Comparison of ENCODE assay signal across 8 cellular contexts in the genomic region with DNA sequence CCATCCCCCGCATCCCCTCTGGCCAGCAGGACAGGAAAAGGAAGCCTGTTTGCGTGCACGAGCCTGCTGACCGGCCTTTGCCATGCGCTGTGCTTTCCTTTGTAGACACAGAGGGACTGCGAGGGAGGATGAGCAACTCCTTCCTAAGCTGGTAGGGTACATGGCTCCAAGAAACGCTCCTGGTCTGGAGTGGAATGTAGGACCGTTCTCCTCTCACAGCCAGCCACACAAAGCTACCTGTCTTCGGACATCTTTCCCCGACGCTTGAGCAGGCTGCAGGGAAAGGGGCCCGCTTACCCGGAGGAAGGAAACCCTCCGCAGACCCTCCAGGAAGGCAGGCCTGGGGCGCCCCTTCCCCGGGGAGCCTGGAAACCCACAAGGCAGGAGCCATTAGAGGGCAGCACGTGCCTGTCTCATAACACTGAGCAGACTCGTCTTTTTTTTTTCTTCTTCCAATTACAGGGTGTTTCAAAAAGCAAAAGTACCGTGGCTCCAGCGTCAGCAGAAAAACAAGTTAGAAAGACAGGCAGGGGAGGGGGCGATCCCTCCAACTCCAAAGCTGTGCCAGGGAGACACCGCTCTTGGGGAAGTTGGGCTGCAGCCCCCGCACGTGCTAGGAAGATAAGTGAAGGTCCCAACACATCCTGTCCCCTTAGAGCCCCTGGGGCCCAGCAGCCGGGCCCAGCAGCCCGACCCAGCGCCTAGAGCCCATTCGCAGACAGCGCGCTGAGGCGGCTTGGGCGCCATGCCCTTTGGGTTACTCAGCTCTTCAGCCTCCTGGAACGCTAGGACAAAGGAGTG.
DNase-seq lines count a peak whose midpoint lies in the region; ATAC-seq and TF ChIP-seq lines count a peak whose summit lies in the region.

No MANE protein-coding gene starts in this region.

- H3K9me3 ChIP-seq in heart right ventricle = no peaks in the 10 kb centered on the region
- no peaks in the 10 kb centered on the region for H3K9me3 ChIP-seq in aorta (ENCODE audit: control insufficient read depth, low read length)

- no peaks in the 10 kb centered on the region for H3K36me3 ChIP-seq in heart right ventricle
- H3K36me3 ChIP-seq in aorta (ENCODE audit: control insufficient read depth in 1 of 2, insufficient read depth in 2 of 2, low read length in 1 of 2) = no peaks in the 10 kb centered on the region

- DNase-seq in GF-D8 (lab: John Stamatoyannopoulos, UW) = peak; percentile 79
- peak; percentile 89 for DNase-seq in KG1 (lab: John Stamatoyannopoulos, UW)
- peak; percentile 61 for DNase-seq in SKM-1 treated with dmso at 0.1 percent for 144 hours (lab: John Stamatoyannopoulos, UW; ENCODE audit: unreplicated experiment)
- peak; percentile 66 to 80 for DNase-seq in heart right ventricle
- peak; percentile 60 for DNase-seq in pons (ENCODE audit: low spot score)
- DNase-seq in aorta = peak in 1 of 2 donors; percentile 80

- H3K27me3 ChIP-seq in heart right ventricle (no peaks in the 10 kb centered on the region), aorta (ENCODE audit: control insufficient read depth in 1 of 2, insufficient read depth in 2 of 2, low read length in 1 of 2) (no peaks in the 10 kb centered on the region)

- intact Hi-C loops in heart right ventricle (cut with DNase I) (loop anchor here (1.0 to 10.0 kb wide), 11 partner anchors 37 to 520 kb away; a partner anchor contains a TSS), aorta (cut with DNase I) (loop anchor here (5.0 to 10.0 kb wide), 2 partner anchors 518 to 520 kb away; no protein-coding TSS in a partner anchor)

- H3K27ac ChIP-seq in adipose tissue (ENCODE audit: low read depth, low read length) (peak overlapping the region; percentile 32), heart right ventricle (peak overlapping the region; percentile 79 to 98 (median 90)), aorta (ENCODE audit: low read depth in 1 of 2, low read length in 2 of 2) (no peak overlapping the region)

- H3K4me1 ChIP-seq in heart right ventricle = peaks cover 7 to 49% (median 30%) of the 10 kb centered on the region in 9 donors
- H3K4me1 ChIP-seq in aorta (ENCODE audit: control insufficient read depth in 1 of 2, insufficient read depth in 2 of 2, low read length in 2 of 2) = no peaks in the 10 kb centered on the region

- peak overlapping the region; percentile 15 to 55 (median 44) for H3K4me3 ChIP-seq in heart right ventricle
- peak overlapping the region in 1 of 2 donors; percentile 17 for H3K4me3 ChIP-seq in aorta (ENCODE audit: low read length in 2 of 2)

- peak; percentile 50 to 90 (median 68) for TF ChIP-seq CTCF in heart right ventricle (IDR thresholded peaks at IDR 0.05)

- ATAC-seq in heart right ventricle = peak; percentile 86 to 92 (median 89)
- ATAC-seq in aorta (ENCODE audit: low FRiP score) = peak; percentile 90
- no peak for ATAC-seq in GM19324 (IDR thresholded peaks at IDR 0.05; ENCODE audit: low FRiP score, unreplicated experiment)

- 7% methylated on average over 33 of the region's 33 CpGs for WGBS in adipose tissue, 3 donors
- 7 to 12% methylated on average over 33 of the region's 33 CpGs for WGBS in heart right ventricle, 2 donors
- 4 to 6% methylated on average over 33 of the region's 33 CpGs for WGBS in aorta, 2 donors

Comparison
In these comparisons a context has a peak if more than half of its experiments do, and no peak if none do; other contexts are left out.
1. H3K27ac ChIP-seq: peak in adipose tissue (single experiment) and heart right ventricle (10 of 10); none in aorta (0 of 2).